ENCODE assay signal across 8 cellular contexts in the genomic region with DNA sequence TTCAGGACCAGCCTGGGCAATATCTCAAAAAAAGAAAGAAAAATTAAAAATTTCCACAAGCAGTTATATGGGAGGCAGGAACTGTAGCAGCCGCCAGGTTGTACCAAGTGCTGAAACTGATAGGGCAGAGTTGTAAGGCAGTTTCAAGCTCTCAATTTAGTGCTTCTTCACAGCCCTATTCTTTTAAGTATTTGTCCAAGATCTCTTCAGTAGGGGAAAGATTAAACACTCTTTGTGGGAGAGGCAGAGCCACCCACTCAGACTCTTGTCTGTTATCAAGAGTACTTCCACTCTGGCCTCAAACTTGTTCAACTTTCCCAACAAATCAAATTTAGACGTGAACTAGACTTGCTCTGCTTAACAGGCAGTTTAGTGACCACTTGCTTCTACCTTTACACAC.
"Had no signal": no experiment of that assay in that cellular context is flagged by ENCODE, and none has a peak within 500 bp of the region (broad histone marks: within the 10 kb centered on the region; RNA-seq: fewer than 3 reads in every experiment).

No MANE protein-coding gene starts in this region.

- FAIRE-seq: HepG2 had no signal

- H3K27ac ChIP-seq: HL-60 had no signal

- ATAC-seq: HCT116, HepG2 had no signal

- H3K4me3 ChIP-seq: HAP-1 had no signal

- H3K9me3 ChIP-seq: HAP-1 had no signal

- H3K36me3 ChIP-seq: HAP-1 had no signal

- DNase-seq: GOT3, H7, HFFc6, KG1 had no signal

- H3K4me1 ChIP-seq: HAP-1 had no signal
